9 cellular contexts compared by ENCODE assay signal in the genomic region with DNA sequence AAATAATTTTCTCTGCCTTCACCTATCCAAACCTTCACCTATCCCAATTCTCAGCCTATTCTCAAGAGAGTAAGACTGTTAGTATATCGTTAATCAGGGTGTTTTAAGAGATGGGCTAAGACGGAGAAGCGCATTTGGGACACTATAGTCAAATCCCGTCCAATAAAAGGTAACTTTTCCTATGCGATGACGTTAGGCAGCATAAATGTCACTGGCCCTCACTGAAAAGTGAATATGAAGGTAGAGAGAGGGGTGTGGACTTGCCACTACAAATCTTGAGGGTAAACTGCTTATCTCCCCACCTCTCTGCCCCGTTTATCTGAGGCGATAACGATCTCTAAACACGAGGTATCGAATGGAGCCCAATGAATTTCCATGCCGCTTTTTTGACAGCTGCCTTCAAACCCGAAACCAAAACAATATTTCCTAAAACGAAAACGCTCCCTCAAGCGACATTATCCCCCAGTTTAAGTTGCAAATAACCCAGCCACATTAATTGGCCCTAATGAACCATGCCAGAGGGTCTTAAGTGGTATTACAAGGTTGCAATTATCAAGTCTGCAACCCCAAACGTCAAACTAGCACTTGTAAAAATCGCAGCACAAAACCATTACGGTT. TPM values are rescaled to one million over a fixed set of nuclear protein-coding genes. Genes with fewer than 3 reads are reported as not detected.
DNase-seq lines count a peak whose midpoint lies in the region; ATAC-seq, FAIRE-seq and TF ChIP-seq lines count a peak whose summit lies in the region.
"Had no signal": no experiment of that assay in that cellular context is flagged by ENCODE, and none has a peak within 500 bp of the region (broad histone marks: within the 10 kb centered on the region; RNA-seq: fewer than 3 reads in every experiment).

No MANE protein-coding gene starts in this region.

- H3K9me3 Mint-ChIP-seq in activated CD8-positive, alpha-beta T cell treated with anti-CD3 and anti-CD28 coated beads, Interleukin-2, amount 10 ng/mL, durations not matched to agents 7 days and 5 days (ENCODE audit: insufficient read depth): peaks cover 9% of the 10 kb centered on the region

- DNase-seq in heart right ventricle (no peak), cardiac septum (ENCODE audit: low spot score) (no peak), globus pallidus (ENCODE audit: low spot score) (peak; percentile 41), skeletal muscle cell (ENCODE audit: low read depth) (no peak), RCC 7860 (ENCODE audit: low spot score) (no peak), mesenteric fat pad (ENCODE audit: low spot score) (no peak)
- DNase-seq in activated CD8-positive, alpha-beta T cell treated with anti-CD3 and anti-CD28 coated beads, Interleukin-2, amount 10 ng/mL, durations not matched to agents 7 days and 5 days: peak; percentile 41

- CTCF ChIA-PET in activated CD8-positive, alpha-beta T cell treated with anti-CD3 and anti-CD28 coated beads, Interleukin-2, amount 10 ng/mL, durations not matched to agents 7 days and 5 days (lab: Charles Lee): interaction anchor here (1.2 to 2.1 kb wide), 5 partner anchors 180 to 399 kb away, joined by 3 to 15 read pairs (median 4); no protein-coding TSS in a partner anchor

- intact Hi-C loops in heart right ventricle (cut with DNase I) (loop anchor here (2.0 to 10.0 kb wide), 25 partner anchors 85 to 743 kb away; no protein-coding TSS in a partner anchor), cardiac septum (cut with DNase I) (loop anchor here (2.0 to 10.0 kb wide), 7 partner anchors 190 to 743 kb away; no protein-coding TSS in a partner anchor)

- peak overlapping the region; percentile 96 to 100 (median 99) for H3K27ac ChIP-seq in heart right ventricle

- peak overlapping the region; percentile 81 for H3K27ac Mint-ChIP-seq in activated CD8-positive, alpha-beta T cell treated with anti-CD3 and anti-CD28 coated beads, Interleukin-2, amount 10 ng/mL, durations not matched to agents 7 days and 5 days

- H3K36me3 ChIP-seq in heart right ventricle: peaks cover 0 to 16% (median 0%) of the 10 kb centered on the region in 9 donors

- POLR2A ChIA-PET in activated CD8-positive, alpha-beta T cell treated with anti-CD3 and anti-CD28 coated beads, Interleukin-2, amount 10 ng/mL, durations not matched to agents 7 days and 5 days (lab: Charles Lee): no interaction called here

- peaks cover 46% of the 10 kb centered on the region for H3K36me3 Mint-ChIP-seq in activated CD8-positive, alpha-beta T cell treated with anti-CD3 and anti-CD28 coated beads, Interleukin-2, amount 10 ng/mL, durations not matched to agents 7 days and 5 days (ENCODE audit: low read depth)

- 1 to 5% methylated on average over 19 of the region's 19 CpGs for WGBS in heart right ventricle, 2 donors

- H3K27me3 Mint-ChIP-seq in activated CD8-positive, alpha-beta T cell treated with anti-CD3 and anti-CD28 coated beads, Interleukin-2, amount 10 ng/mL, durations not matched to agents 7 days and 5 days (ENCODE audit: low read depth): no peaks in the 10 kb centered on the region

- no peaks in the 10 kb centered on the region for H3K27me3 ChIP-seq in heart right ventricle

- FAIRE-seq in RCC 7860 (lab: Jason Lieb, UNC): no peak
- FAIRE-seq: endometrium had no signal

- H3K4me1 ChIP-seq in heart right ventricle: peaks cover 0 to 57% (median 32%) of the 10 kb centered on the region in 9 donors

- H3K4me3 Mint-ChIP-seq in activated CD8-positive, alpha-beta T cell treated with anti-CD3 and anti-CD28 coated beads, Interleukin-2, amount 10 ng/mL, durations not matched to agents 7 days and 5 days: peak overlapping the region; percentile 88

- H3K4me3 ChIP-seq in heart right ventricle (peak overlapping the region; percentile 65 to 97 (median 88)), skeletal muscle cell (ENCODE audit: low read depth, low read length) (peak overlapping the region; percentile 82)

- H3K9me3 ChIP-seq in heart right ventricle: no peaks in the 10 kb centered on the region

- H3K4me1 Mint-ChIP-seq in activated CD8-positive, alpha-beta T cell treated with anti-CD3 and anti-CD28 coated beads, Interleukin-2, amount 10 ng/mL, durations not matched to agents 7 days and 5 days (ENCODE audit: low read depth): peaks cover 63% of the 10 kb centered on the region

- no peak for TF ChIP-seq CTCF in heart right ventricle (IDR thresholded peaks at IDR 0.05)

- ATAC-seq in heart right ventricle (no peak), GM21786 (IDR thresholded peaks at IDR 0.05; ENCODE audit: unreplicated experiment) (no peak)
- ATAC-seq in activated CD8-positive, alpha-beta T cell treated with anti-CD3 and anti-CD28 coated beads, Interleukin-2, amount 10 ng/mL, durations not matched to agents 7 days and 5 days: no peak

RNA-seq across cellular contexts. Expression of a gene that starts 1.5 kb away (rescaled TPM):
- 10 to 100 TPM; 31.1 to 62.3 (median 47.6) TPM for total RNA-seq in heart right ventricle
- polyA plus RNA-seq in heart right ventricle: 10 to 100 TPM; 11.0 to 14.5 TPM
- total RNA-seq in cardiac septum: 68.5 TPM
- 10 to 100 TPM; 54.9 to 55.5 TPM for total RNA-seq in activated CD8-positive, alpha-beta T cell treated with anti-CD3 and anti-CD28 coated beads, Interleukin-2, amount 10 ng/mL, durations not matched to agents 7 days and 5 days
- total RNA-seq in mesenteric fat pad: 116 TPM

Comparison
In these comparisons a context has a peak if more than half of its experiments do, and no peak if none do; other contexts are left out.
1. DNase-seq: peak in activated CD8-positive, alpha-beta T cell treated with anti-CD3 and anti-CD28 coated beads, Interleukin-2, amount 10 ng/mL, durations not matched to agents 7 days and 5 days (single experiment) and globus pallidus (single experiment); none in heart right ventricle (0 of 2), cardiac septum (single experiment), skeletal muscle cell (single experiment), RCC 7860 (single experiment) and mesenteric fat pad (single experiment).